14 cellular contexts compared by ENCODE assay signal in genomic region chr14:39173198-39173597, GRCh38. TPM values are rescaled to one million over a fixed set of nuclear protein-coding genes. Genes with fewer than 3 reads are reported as not detected.
DNase-seq lines count a peak whose midpoint lies in the region; ATAC-seq and TF ChIP-seq lines count a peak whose summit lies in the region.
"Had no signal": no experiment of that assay in that cellular context is flagged by ENCODE, and none has a peak within 500 bp of the region (broad histone marks: within the 10 kb centered on the region; RNA-seq: fewer than 3 reads in every experiment).

No MANE protein-coding gene starts in this region.

- no peak for TF ChIP-seq CTCF in natural killer cell (IDR thresholded peaks at IDR 0.05)
- no peak for TF ChIP-seq CTCF in HFFc6 (IDR thresholded peaks at IDR 0.05)

- H3K27me3 Mint-ChIP-seq in natural killer cell (ENCODE audit: low read depth in 2 of 2) (no peaks in the 10 kb centered on the region), memory B cell (no peaks in the 10 kb centered on the region), HFFc6 (ENCODE audit: insufficient read depth) (peaks cover 3% of the 10 kb centered on the region)
- H3K27me3 Mint-ChIP-seq in natural killer cell treated with Interleukin-12 subunit alpha and Interleukin-12 subunit beta and Interleukin-15 and Interleukin-18, amount 100 ng/mL, for 72 hours: no peaks in the 10 kb centered on the region
- H3K27me3 Mint-ChIP-seq in activated CD8-positive, alpha-beta T cell treated with anti-CD3 and anti-CD28 coated beads, Interleukin-2, amount 10 ng/mL, durations not matched to agents 7 days and 5 days (ENCODE audit: low read depth): no peaks in the 10 kb centered on the region

- CTCF ChIA-PET in activated CD8-positive, alpha-beta T cell treated with anti-CD3 and anti-CD28 coated beads, Interleukin-2, amount 10 ng/mL, durations not matched to agents 7 days and 5 days (lab: Charles Lee): no interaction called here

- H3K9me3 Mint-ChIP-seq in natural killer cell: no peaks in the 10 kb centered on the region
- H3K9me3 Mint-ChIP-seq in natural killer cell treated with Interleukin-12 subunit alpha and Interleukin-12 subunit beta and Interleukin-15 and Interleukin-18, amount 100 ng/mL, for 72 hours: no peaks in the 10 kb centered on the region
- H3K9me3 Mint-ChIP-seq in activated CD8-positive, alpha-beta T cell treated with anti-CD3 and anti-CD28 coated beads, Interleukin-2, amount 10 ng/mL, durations not matched to agents 7 days and 5 days (ENCODE audit: insufficient read depth): no peaks in the 10 kb centered on the region
- no peaks in the 10 kb centered on the region for H3K9me3 Mint-ChIP-seq in memory B cell
- H3K9me3 Mint-ChIP-seq in HFFc6: no peaks in the 10 kb centered on the region

- POLR2A ChIA-PET in activated CD8-positive, alpha-beta T cell treated with anti-CD3 and anti-CD28 coated beads, Interleukin-2, amount 10 ng/mL, durations not matched to agents 7 days and 5 days (lab: Charles Lee): interaction anchor here (0.8 to 2.9 kb wide), 6 partner anchors 12 to 259 kb away, joined by 3 to 11 read pairs (median 5); partner anchors contain the start of genes FBXO33, GEMIN2 and SEC23A

- peaks cover 42 to 52% of the 10 kb centered on the region in 2 donors for H3K4me1 Mint-ChIP-seq in natural killer cell
- peaks cover 38 to 51% of the 10 kb centered on the region in 2 donors for H3K4me1 Mint-ChIP-seq in natural killer cell treated with Interleukin-12 subunit alpha and Interleukin-12 subunit beta and Interleukin-15 and Interleukin-18, amount 100 ng/mL, for 72 hours (ENCODE audit: low read depth in 2 of 2)
- peaks cover 45% of the 10 kb centered on the region for H3K4me1 Mint-ChIP-seq in activated CD8-positive, alpha-beta T cell treated with anti-CD3 and anti-CD28 coated beads, Interleukin-2, amount 10 ng/mL, durations not matched to agents 7 days and 5 days (ENCODE audit: low read depth)
- H3K4me1 Mint-ChIP-seq in memory B cell: peaks cover 18% of the 10 kb centered on the region
- H3K4me1 Mint-ChIP-seq in HFFc6 (ENCODE audit: low read depth): peaks cover 34% of the 10 kb centered on the region

- ATAC-seq in natural killer cell: no peak
- ATAC-seq in natural killer cell treated with Interleukin-12 subunit alpha and Interleukin-12 subunit beta and Interleukin-15 and Interleukin-18, amount 100 ng/mL, for 72 hours: no peak
- no peak for ATAC-seq in activated CD8-positive, alpha-beta T cell treated with anti-CD3 and anti-CD28 coated beads, Interleukin-2, amount 10 ng/mL, durations not matched to agents 7 days and 5 days
- ATAC-seq in memory B cell (ENCODE audit: low read depth): no peak
- no peak for ATAC-seq in HG02678 (IDR thresholded peaks at IDR 0.05; ENCODE audit: unreplicated experiment)

- intact Hi-C loops in natural killer cell (cut with micrococcal nuclease): loop anchor here (10.0 kb wide), 1 partner anchor 1098 kb away; no protein-coding TSS in a partner anchor

- H3K27ac Mint-ChIP-seq in natural killer cell (peak overlapping the region in 1 of 2 donors; percentile 97), memory B cell (peak overlapping the region; percentile 41), HFFc6 (no peak overlapping the region)
- peak overlapping the region in 1 of 2 donors; percentile 94 for H3K27ac Mint-ChIP-seq in natural killer cell treated with Interleukin-12 subunit alpha and Interleukin-12 subunit beta and Interleukin-15 and Interleukin-18, amount 100 ng/mL, for 72 hours
- H3K27ac Mint-ChIP-seq in activated CD8-positive, alpha-beta T cell treated with anti-CD3 and anti-CD28 coated beads, Interleukin-2, amount 10 ng/mL, durations not matched to agents 7 days and 5 days: peak overlapping the region; percentile 44

- DNase-seq in natural killer cell (no peak), memory B cell (ENCODE audit: low spot score in 2 of 2) (no peak), HFFc6 (no peak), iPS-NIHi7 (ENCODE audit: extremely low spot score) (no peak)
- no peak for DNase-seq in natural killer cell treated with Interleukin-12 subunit alpha and Interleukin-12 subunit beta and Interleukin-15 and Interleukin-18, amount 100 ng/mL, for 72 hours (ENCODE audit: low spot score)
- no peak for DNase-seq in activated CD8-positive, alpha-beta T cell treated with anti-CD3 and anti-CD28 coated beads, Interleukin-2, amount 10 ng/mL, durations not matched to agents 7 days and 5 days
- DNase-seq: activated effector memory CD4-positive, alpha-beta T cell treated with anti-CD3 and anti-CD28 coated beads, Interleukin-2, amount 50 U/mL, for 16 hours; esophagus squamous epithelium; H9; NCI-H345; occipital lobe; sigmoid colon; stimulated activated CD4-positive, alpha-beta T cell treated with anti-CD3 and anti-CD28 coated beads, Interleukin-1b, Interleukin-23, amount 100 ng/mL, for 48 hours had no signal

- H3K36me3 Mint-ChIP-seq in natural killer cell (peaks cover 10% of the 10 kb centered on the region), memory B cell (peaks cover 9% of the 10 kb centered on the region), HFFc6 (ENCODE audit: low read depth) (peaks cover 39% of the 10 kb centered on the region)
- peaks cover 30% of the 10 kb centered on the region for H3K36me3 Mint-ChIP-seq in natural killer cell treated with Interleukin-12 subunit alpha and Interleukin-12 subunit beta and Interleukin-15 and Interleukin-18, amount 100 ng/mL, for 72 hours
- H3K36me3 Mint-ChIP-seq in activated CD8-positive, alpha-beta T cell treated with anti-CD3 and anti-CD28 coated beads, Interleukin-2, amount 10 ng/mL, durations not matched to agents 7 days and 5 days (ENCODE audit: low read depth): peaks cover 35% of the 10 kb centered on the region

- peak overlapping the region; percentile 40 for H3K4me3 Mint-ChIP-seq in natural killer cell
- no peak overlapping the region for H3K4me3 Mint-ChIP-seq in natural killer cell treated with Interleukin-12 subunit alpha and Interleukin-12 subunit beta and Interleukin-15 and Interleukin-18, amount 100 ng/mL, for 72 hours
- H3K4me3 Mint-ChIP-seq in activated CD8-positive, alpha-beta T cell treated with anti-CD3 and anti-CD28 coated beads, Interleukin-2, amount 10 ng/mL, durations not matched to agents 7 days and 5 days: peak overlapping the region; percentile 10
- H3K4me3 Mint-ChIP-seq in memory B cell: peak overlapping the region; percentile 41
- H3K4me3 Mint-ChIP-seq in HFFc6: no peak overlapping the region

RNA-seq across cellular contexts. Expression of gene PNN, which starts 1.9 kb away (rescaled TPM):
- total RNA-seq in natural killer cell: 100 to 1,000 TPM; 121 to 153 (median 145) TPM
- total RNA-seq in natural killer cell treated with Interleukin-12 subunit alpha and Interleukin-12 subunit beta and Interleukin-15 and Interleukin-18, amount 100 ng/mL, for 72 hours: 100 to 1,000 TPM in 1 of 2 donors, 10 to 100 TPM in 1; 71.0 to 161 TPM
- total RNA-seq in activated CD8-positive, alpha-beta T cell treated with anti-CD3 and anti-CD28 coated beads, Interleukin-2, amount 10 ng/mL, durations not matched to agents 7 days and 5 days: 100 to 1,000 TPM in 1 of 2 experiments, 10 to 100 TPM in 1; 94.1 to 103 TPM
- 10 to 100 TPM; 30.1 to 44.5 (median 40.5) TPM for total RNA-seq in HFFc6 (2021; fragmentation: NEBNext Ultra II Directional; extraction: Animal tissue kit (Norgen Biotek cat#: 25700))

RNA-seq across cellular contexts. Expression of gene TRAPPC6B, which starts 3.1 kb away (rescaled TPM):
- 10 to 100 TPM; 20.0 to 32.0 (median 22.0) TPM for total RNA-seq in natural killer cell
- 10 to 100 TPM; 27.5 to 32.1 TPM for total RNA-seq in natural killer cell treated with Interleukin-12 subunit alpha and Interleukin-12 subunit beta and Interleukin-15 and Interleukin-18, amount 100 ng/mL, for 72 hours
- total RNA-seq in activated CD8-positive, alpha-beta T cell treated with anti-CD3 and anti-CD28 coated beads, Interleukin-2, amount 10 ng/mL, durations not matched to agents 7 days and 5 days: 10 to 100 TPM; 25.8 to 26.1 TPM
- total RNA-seq in HFFc6 (2021; fragmentation: NEBNext Ultra II Directional; extraction: Animal tissue kit (Norgen Biotek cat#: 25700)): 10 to 100 TPM; 23.7 to 29.9 (median 25.4) TPM

RNA-seq across cellular contexts. Expression of gene GEMIN2, which starts 59.1 kb away (rescaled TPM):
- total RNA-seq in natural killer cell: 10 to 100 TPM in 1 of 3 donors, 1 to 10 TPM in 2; 8.4 to 12.8 (median 10.0) TPM
- 10 to 100 TPM; 15.6 to 29.7 TPM for total RNA-seq in natural killer cell treated with Interleukin-12 subunit alpha and Interleukin-12 subunit beta and Interleukin-15 and Interleukin-18, amount 100 ng/mL, for 72 hours
- total RNA-seq in activated CD8-positive, alpha-beta T cell treated with anti-CD3 and anti-CD28 coated beads, Interleukin-2, amount 10 ng/mL, durations not matched to agents 7 days and 5 days: 10 to 100 TPM; 25.4 to 26.7 TPM
- total RNA-seq in HFFc6 (2021; fragmentation: NEBNext Ultra II Directional; extraction: Animal tissue kit (Norgen Biotek cat#: 25700)): 1 to 10 TPM; 6.6 to 9.6 (median 9.0) TPM

Comparison
In these comparisons a context has a peak if more than half of its experiments do, and no peak if none do; other contexts are left out.
1. H3K4me3 Mint-ChIP-seq: peak in natural killer cell (single experiment), activated CD8-positive, alpha-beta T cell treated with anti-CD3 and anti-CD28 coated beads, Interleukin-2, amount 10 ng/mL, durations not matched to agents 7 days and 5 days (single experiment) and memory B cell (single experiment); none in natural killer cell treated with Interleukin-12 subunit alpha and Interleukin-12 subunit beta and Interleukin-15 and Interleukin-18, amount 100 ng/mL, for 72 hours (single experiment) and HFFc6 (single experiment).